Comparison of ENCODE assay signal across 12 cellular contexts in the genomic region with DNA sequence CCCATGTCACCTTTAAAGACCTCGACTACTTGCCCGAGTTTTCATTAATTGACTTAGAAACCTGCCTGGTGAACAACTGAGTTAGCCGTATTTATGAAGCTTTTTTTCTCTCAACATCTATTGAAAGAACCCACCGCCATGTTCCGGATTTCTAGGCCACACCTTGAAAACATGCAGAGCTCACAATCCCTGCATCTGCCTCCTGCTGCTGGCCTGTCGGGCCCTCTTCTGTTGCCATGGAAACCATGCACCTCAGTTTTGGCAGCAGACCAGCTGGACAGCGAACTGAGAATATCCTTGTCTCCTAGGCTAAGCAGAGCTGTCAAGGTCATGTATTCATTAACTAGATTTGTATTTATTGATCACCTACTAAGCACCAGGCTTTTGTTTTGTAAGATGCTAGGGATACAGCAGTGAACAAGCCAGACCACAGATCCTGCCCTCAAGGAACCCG. TPM values are rescaled to one million over a fixed set of nuclear protein-coding genes. Genes with fewer than 3 reads are reported as not detected.
DNase-seq lines count a peak whose midpoint lies in the region; ATAC-seq and TF ChIP-seq lines count a peak whose summit lies in the region.
"Had no signal": no experiment of that assay in that cellular context is flagged by ENCODE, and none has a peak within 500 bp of the region (broad histone marks: within the 10 kb centered on the region; RNA-seq: fewer than 3 reads in every experiment).

No MANE protein-coding gene starts in this region.

- no peak overlapping the region for H2AFZ ChIP-seq in OCI-LY7 (ENCODE audit: low read length)

- H3K27ac Mint-ChIP-seq in activated T-helper 2 cell treated with anti-CD3 and anti-CD28 coated beads, Interferon-gamma antibody, Interleukin-2, Interleukin-4, amounts not matched to agents 10 μg/mL and 5 μg/mL and 100 μg/mL, durations not matched to agents 14 hours and 24 hours and 36 hours: no peak overlapping the region
- H3K27ac Mint-ChIP-seq: activated naive CD8-positive, alpha-beta T cell treated with anti-CD3 and anti-CD28 coated beads, Interleukin-2, amount 50 U/mL, for 24 hours had no signal

- peaks cover 2% of the 10 kb centered on the region for H3K36me3 Mint-ChIP-seq in activated T-helper 2 cell treated with anti-CD3 and anti-CD28 coated beads, Interferon-gamma antibody, Interleukin-2, Interleukin-4, amounts not matched to agents 10 μg/mL and 5 μg/mL and 100 μg/mL, durations not matched to agents 14 hours and 24 hours and 36 hours (ENCODE audit: low read depth)

- H3K27me3 Mint-ChIP-seq in activated T-helper 2 cell treated with anti-CD3 and anti-CD28 coated beads, Interferon-gamma antibody, Interleukin-2, Interleukin-4, amounts not matched to agents 10 μg/mL and 5 μg/mL and 100 μg/mL, durations not matched to agents 14 hours and 24 hours and 36 hours (ENCODE audit: low read depth): peaks cover 2% of the 10 kb centered on the region
- H3K27me3 Mint-ChIP-seq: activated naive CD8-positive, alpha-beta T cell treated with anti-CD3 and anti-CD28 coated beads, Interleukin-2, amount 50 U/mL, for 24 hours had no signal

- H3K4me2 ChIP-seq in OCI-LY7 (ENCODE audit: low read length): no peak overlapping the region
- H3K4me2 ChIP-seq: BLaER1 treated with 17β-estradiol and CSF1 and Interleukin-3, amounts not matched to agents 10 nM and 100 nM had no signal

- no peaks in the 10 kb centered on the region for H3K27me3 ChIP-seq in MG63
- H3K27me3 ChIP-seq: BLaER1 treated with 17β-estradiol and CSF1 and Interleukin-3, amounts not matched to agents 10 nM and 100 nM had no signal

- H3K36me3 ChIP-seq in OCI-LY7 (ENCODE audit: insufficient read depth, low read length) (no peaks in the 10 kb centered on the region), MG63 (no peaks in the 10 kb centered on the region; the same call in 1 of the 2 replicates)
- H3K36me3 ChIP-seq: BLaER1 treated with 17β-estradiol and CSF1 and Interleukin-3, amounts not matched to agents 10 nM and 100 nM; prostate gland had no signal

- H3K79me2 ChIP-seq in OCI-LY7 (ENCODE audit: insufficient read depth, low read depth, low read length): peaks cover 5% of the 10 kb centered on the region; the same call in 1 of the 2 replicates

- no peaks in the 10 kb centered on the region for H4K20me1 ChIP-seq in OCI-LY7 (ENCODE audit: insufficient read depth, low read length)

- no peaks in the 10 kb centered on the region for H3K9me2 ChIP-seq in OCI-LY7 (ENCODE audit: insufficient read depth, low read length)

- in situ Hi-C loops in KBM-7 (cut with MboI; ENCODE audit: low pct_unique_long_range_greater_than_20kb, low sequenced_read_pairs): no loop called here

- no peak overlapping the region for H3K4me3 Mint-ChIP-seq in activated T-helper 2 cell treated with anti-CD3 and anti-CD28 coated beads, Interferon-gamma antibody, Interleukin-2, Interleukin-4, amounts not matched to agents 10 μg/mL and 5 μg/mL and 100 μg/mL, durations not matched to agents 14 hours and 24 hours and 36 hours (ENCODE audit: low read depth)
- H3K4me3 Mint-ChIP-seq: activated naive CD8-positive, alpha-beta T cell treated with anti-CD3 and anti-CD28 coated beads, Interleukin-2, amount 50 U/mL, for 24 hours had no signal

- H3K4me3 ChIP-seq in OCI-LY7 (ENCODE audit: low read depth, low read length, poor library complexity, severe bottlenecking): no peak overlapping the region
- H3K4me3 ChIP-seq in MG63: no peak overlapping the region
- H3K4me3 ChIP-seq: BLaER1 treated with 17β-estradiol and CSF1 and Interleukin-3, amounts not matched to agents 10 nM and 100 nM; prostate gland had no signal

- intact Hi-C loops in OCI-LY7 (cut with micrococcal nuclease; ENCODE audit: unreplicated experiment): no loop called here
- intact Hi-C loops in activated T-helper 2 cell treated with anti-CD3 and anti-CD28 coated beads, Interferon-gamma antibody, Interleukin-2, Interleukin-4, amounts not matched to agents 10 μg/mL and 5 μg/mL and 100 μg/mL, durations not matched to agents 14 hours and 24 hours and 36 hours (cut with micrococcal nuclease): no loop called here

- CTCF ChIA-PET in OCI-LY7 (lab: Charles Lee; ENCODE audit: unreplicated experiment): no interaction called here

- POLR2A ChIA-PET in OCI-LY7 (lab: Charles Lee): no interaction called here

- no peak for ATAC-seq in HG02610 (IDR thresholded peaks at IDR 0.05; ENCODE audit: unreplicated experiment)
- ATAC-seq in HG03135 (IDR thresholded peaks at IDR 0.05; ENCODE audit: unreplicated experiment): no peak
- ATAC-seq: activated naive CD8-positive, alpha-beta T cell treated with anti-CD3 and anti-CD28 coated beads, Interleukin-2, amount 50 U/mL, for 24 hours had no signal

- no peak for TF ChIP-seq CTCF in OCI-LY7 (conservative IDR thresholded peaks at IDR 0.05; ENCODE audit: low read length)

- H3K27ac ChIP-seq in OCI-LY7 (ENCODE audit: low read depth, low read length, poor library complexity, severe bottlenecking): no peak overlapping the region
- H3K27ac ChIP-seq: BLaER1 treated with 17β-estradiol and CSF1 and Interleukin-3, amounts not matched to agents 10 nM and 100 nM; prostate gland had no signal

- BruUV-seq in OCI-LY7 (replicated peaks; lab: Mats Ljungman, UMichigan): TSS peak; percentile 37

- H3K4me1 Mint-ChIP-seq in activated T-helper 2 cell treated with anti-CD3 and anti-CD28 coated beads, Interferon-gamma antibody, Interleukin-2, Interleukin-4, amounts not matched to agents 10 μg/mL and 5 μg/mL and 100 μg/mL, durations not matched to agents 14 hours and 24 hours and 36 hours (ENCODE audit: low read depth): peaks cover 4% of the 10 kb centered on the region

- H3K9me3 Mint-ChIP-seq in activated T-helper 2 cell treated with anti-CD3 and anti-CD28 coated beads, Interferon-gamma antibody, Interleukin-2, Interleukin-4, amounts not matched to agents 10 μg/mL and 5 μg/mL and 100 μg/mL, durations not matched to agents 14 hours and 24 hours and 36 hours: no peaks in the 10 kb centered on the region
- H3K9me3 Mint-ChIP-seq: activated naive CD8-positive, alpha-beta T cell treated with anti-CD3 and anti-CD28 coated beads, Interleukin-2, amount 50 U/mL, for 24 hours had no signal

- DNase-seq in COLO668 (lab: John Stamatoyannopoulos, UW; ENCODE audit: unreplicated experiment) (peak; percentile 60), KBM-7 (peak; percentile 22), OCI-LY7 (ENCODE audit: low spot score) (no peak), iPS-NIHi7 (ENCODE audit: extremely low spot score) (peak; percentile 53), MG63 (no peak)
- no peak for DNase-seq in activated T-helper 2 cell treated with anti-CD3 and anti-CD28 coated beads, Interferon-gamma antibody, Interleukin-2, Interleukin-4, amounts not matched to agents 10 μg/mL and 5 μg/mL and 100 μg/mL, durations not matched to agents 14 hours and 24 hours and 36 hours (ENCODE audit: low spot score)
- DNase-seq: activated naive CD8-positive, alpha-beta T cell treated with anti-CD3 and anti-CD28 coated beads, Interleukin-2, amount 50 U/mL, for 24 hours; GOT3 had no signal

- no peaks in the 10 kb centered on the region for H3K9me3 ChIP-seq in OCI-LY7 (ENCODE audit: low read length)
- H3K9me3 ChIP-seq in MG63: no peaks in the 10 kb centered on the region
- H3K9me3 ChIP-seq: BLaER1 treated with 17β-estradiol and CSF1 and Interleukin-3, amounts not matched to agents 10 nM and 100 nM; prostate gland had no signal

- peaks cover 6% of the 10 kb centered on the region for H3K4me1 ChIP-seq in OCI-LY7 (ENCODE audit: insufficient read depth, low read length, poor library complexity, severe bottlenecking)
- H3K4me1 ChIP-seq: prostate gland had no signal

RNA-seq across cellular contexts. Expression of a gene that starts 4.3 kb away (rescaled TPM):
- 47.7 and 53.4 TPM in 2 replicates for total RNA-seq in OCI-LY7 (2014; rRNA removed; shearing (Covaris generic))
- total RNA-seq in OCI-LY7 (2022): 44.3 and 49.2 TPM in 2 replicates
- total RNA-seq in MG63 (2014; rRNA removed; shearing (Covaris generic); ENCODE audit: low replicate concordance): 9.0 and 14.6 TPM in 2 replicates
- total RNA-seq in activated T-helper 2 cell treated with anti-CD3 and anti-CD28 coated beads, Interferon-gamma antibody, Interleukin-2, Interleukin-4, amounts not matched to agents 10 μg/mL and 5 μg/mL and 100 μg/mL, durations not matched to agents 14 hours and 24 hours and 36 hours: 30.6 and 31.0 TPM in 2 replicates

RNA-seq across cellular contexts. Expression of a gene that starts 49.0 kb away (rescaled TPM):
- 59.4 and 62.4 TPM in 2 replicates for total RNA-seq in OCI-LY7 (2014; rRNA removed; shearing (Covaris generic))
- 87.0 and 89.4 TPM in 2 replicates for total RNA-seq in OCI-LY7 (2022)
- 51.7 and 83.5 TPM in 2 replicates for total RNA-seq in MG63 (2014; rRNA removed; shearing (Covaris generic); ENCODE audit: low replicate concordance)
- 109 and 132 TPM in 2 replicates for total RNA-seq in activated T-helper 2 cell treated with anti-CD3 and anti-CD28 coated beads, Interferon-gamma antibody, Interleukin-2, Interleukin-4, amounts not matched to agents 10 μg/mL and 5 μg/mL and 100 μg/mL, durations not matched to agents 14 hours and 24 hours and 36 hours

RNA-seq across cellular contexts. Expression of a gene that starts 58.1 kb away (rescaled TPM):
- 15.9 and 20.4 TPM in 2 replicates for total RNA-seq in OCI-LY7 (2014; rRNA removed; shearing (Covaris generic))
- 17.0 and 17.1 TPM in 2 replicates for total RNA-seq in OCI-LY7 (2022)
- 0.17 and 3.7 TPM in 2 replicates for total RNA-seq in MG63 (2014; rRNA removed; shearing (Covaris generic); ENCODE audit: low replicate concordance)
- 9.3 and 10.4 TPM in 2 replicates for total RNA-seq in activated T-helper 2 cell treated with anti-CD3 and anti-CD28 coated beads, Interferon-gamma antibody, Interleukin-2, Interleukin-4, amounts not matched to agents 10 μg/mL and 5 μg/mL and 100 μg/mL, durations not matched to agents 14 hours and 24 hours and 36 hours

Comparison
In these comparisons a context has a peak if more than half of its experiments do, and no peak if none do; other contexts are left out.
1. DNase-seq: peak in COLO668 (single experiment), KBM-7 (single experiment) and iPS-NIHi7 (single experiment); none in OCI-LY7 (single experiment), MG63 (single experiment) and activated T-helper 2 cell treated with anti-CD3 and anti-CD28 coated beads, Interferon-gamma antibody, Interleukin-2, Interleukin-4, amounts not matched to agents 10 μg/mL and 5 μg/mL and 100 μg/mL, durations not matched to agents 14 hours and 24 hours and 36 hours (single experiment).